Comparison of ENCODE assay signal across 8 cellular contexts in genomic region chr7:6436385-6436685, GRCh38. TPM values are rescaled to one million over a fixed set of nuclear protein-coding genes. Genes with fewer than 3 reads are reported as not detected.
DNase-seq lines count a peak whose midpoint lies in the region; ATAC-seq and TF ChIP-seq lines count a peak whose summit lies in the region.

No MANE protein-coding gene starts in this region.

- POLR2A ChIA-PET in MCF 10A (lab: Yijun Ruan, JAX), result interaction anchor here (0.7 to 1.0 kb wide), 3 partner anchors 9 to 166 kb away, joined by 3 read pairs; no protein-coding TSS in a partner anchor

- DNase-seq in GDM1 (lab: John Stamatoyannopoulos, UW) (peak; percentile 73), NCI-H2171 (lab: John Stamatoyannopoulos, UW) (peak; percentile 65), adrenal gland (peak in 3 of 7 donors; percentile 25 to 68 (median 39)), natural killer cell (no peak), NCI-H2107 treated with DMSO at 0.1 percent for 48 hours (lab: John Stamatoyannopoulos, UW; ENCODE audit: unreplicated experiment) (no peak), islet precursor cell (no peak), MCF 10A (ENCODE audit: unreplicated experiment) (no peak)

- CTCF ChIA-PET in MCF 10A (lab: Yijun Ruan, JAX), result interaction anchor here (0.8 to 1.7 kb wide), 4 partner anchors 9 to 59 kb away, joined by 3 to 6 read pairs (median 4); no protein-coding TSS in a partner anchor

- H3K9me3 Mint-ChIP-seq in natural killer cell (no peaks in the 10 kb centered on the region), MCF 10A (ENCODE audit: unreplicated experiment) (no peaks in the 10 kb centered on the region)

- peaks cover 14 to 19% of the 10 kb centered on the region in 2 donors for H3K4me1 Mint-ChIP-seq in natural killer cell
- H3K4me1 Mint-ChIP-seq in MCF 10A (ENCODE audit: insufficient read depth, unreplicated experiment), result peaks cover 6% of the 10 kb centered on the region

- intact Hi-C loops in adrenal gland (cut with DNase I), result loop anchor here (10.0 kb wide), 2 partner anchors 272 to 582 kb away; no protein-coding TSS in a partner anchor
- intact Hi-C loops in natural killer cell (cut with micrococcal nuclease), result loop anchor here (5.0 kb wide), 1 partner anchor 439 kb away; no protein-coding TSS in a partner anchor
- intact Hi-C loops in MCF 10A (cut with micrococcal nuclease), result loop anchor here (10.0 kb wide), 1 partner anchor 442 kb away; no protein-coding TSS in a partner anchor

- H3K27me3 Mint-ChIP-seq in natural killer cell (ENCODE audit: low read depth in 2 of 2) (no peaks in the 10 kb centered on the region), MCF 10A (ENCODE audit: insufficient read depth, unreplicated experiment) (no peaks in the 10 kb centered on the region)

- H3K4me3 Mint-ChIP-seq in natural killer cell, result peak overlapping the region; percentile 80
- H3K4me3 Mint-ChIP-seq in MCF 10A (ENCODE audit: unreplicated experiment), result no peak overlapping the region

- H3K36me3 Mint-ChIP-seq in natural killer cell (no peaks in the 10 kb centered on the region), MCF 10A (ENCODE audit: insufficient read depth, unreplicated experiment) (peaks cover 79% of the 10 kb centered on the region)

- H3K9me3 ChIP-seq in adrenal gland (replicated peaks in 1 of 3), result no peaks in the 10 kb centered on the region

- H3K27me3 ChIP-seq in adrenal gland, result no peaks in the 10 kb centered on the region

- peak overlapping the region in 3 of 5 donors; percentile 33 to 60 (median 38) for H3K27ac ChIP-seq in adrenal gland

- peaks cover 10 to 26% of the 10 kb centered on the region in 2 donors for H3K4me1 ChIP-seq in adrenal gland (replicated peaks in 1 of 2)

- WGBS in adrenal gland, 4 donors, result 66 to 81% (median 69%) methylated on average over 10 of the region's 10 CpGs

- peaks cover 0 to 19% of the 10 kb centered on the region in 2 donors for H3K36me3 ChIP-seq in adrenal gland (replicated peaks in 1 of 2)

- no peak for TF ChIP-seq POLR2A in adrenal gland (IDR thresholded peaks at IDR 0.05)

- H3K4me3 ChIP-seq in adrenal gland, result no peak overlapping the region

- ATAC-seq in natural killer cell (peak; percentile 14 to 27 (median 17)), GM19023 (IDR thresholded peaks at IDR 0.05; ENCODE audit: unreplicated experiment) (no peak)

- H3K27ac Mint-ChIP-seq in natural killer cell (peak overlapping the region; percentile 56 to 71), MCF 10A (ENCODE audit: low read depth, unreplicated experiment) (no peak overlapping the region)

- no TSS peak for BruUV-seq in MCF 10A (replicated peaks; lab: Mats Ljungman, UMichigan)

- TF ChIP-seq CTCF in adrenal gland (IDR thresholded peaks at IDR 0.05), result no peak
- TF ChIP-seq CTCF in natural killer cell (IDR thresholded peaks at IDR 0.05), result no peak
- TF ChIP-seq CTCF in MCF 10A (IDR thresholded peaks at IDR 0.05; ENCODE audit: unreplicated experiment), result no peak

RNA-seq across cellular contexts. Expression of gene DAGLB, which starts 11.4 kb away (rescaled TPM):
- total RNA-seq in adrenal gland (10 to 100 TPM; 23.2 to 56.7 (median 43.9) TPM), natural killer cell (10 to 100 TPM; 20.3 to 25.6 (median 25.2) TPM), MCF 10A (2022) (28.9 and 29.5 TPM in 2 replicates)
- polyA plus RNA-seq in adrenal gland, result 10 to 100 TPM; 19.8 to 32.4 (median 28.3) TPM

RNA-seq across cellular contexts. Expression of gene KDELR2, which starts 47.6 kb away (rescaled TPM):
- total RNA-seq in adrenal gland (100 to 1,000 TPM in 2 of 8 donors, 10 to 100 TPM in 6; 48.2 to 210 (median 91.9) TPM), natural killer cell (10 to 100 TPM; 56.2 to 60.2 (median 58.5) TPM), MCF 10A (2022) (164 and 243 TPM in 2 replicates)
- polyA plus RNA-seq in adrenal gland, result 100 to 1,000 TPM in 1 of 3 donors, 10 to 100 TPM in 2; 48.1 to 168 (median 55.0) TPM

Comparison
In these comparisons a context has a peak if more than half of its experiments do, and no peak if none do; other contexts are left out.
1. DNase-seq: peak in GDM1 (single experiment) and NCI-H2171 (single experiment); none in natural killer cell (single experiment), NCI-H2107 treated with DMSO at 0.1 percent for 48 hours (single experiment), islet precursor cell (single experiment) and MCF 10A (single experiment).